ENCODE assay signal across 8 cellular contexts in genomic region chr14:103716899-103717411, GRCh38. TPM values are rescaled to one million over a fixed set of nuclear protein-coding genes. Genes with fewer than 3 reads are reported as not detected.
DNase-seq lines count a peak whose midpoint lies in the region; ATAC-seq and TF ChIP-seq lines count a peak whose summit lies in the region.

No MANE protein-coding gene starts in this region.

- H3K9me3 ChIP-seq in BE2C = no peaks in the 10 kb centered on the region
- H3K9me3 ChIP-seq in KOPT-K1 (ENCODE audit: insufficient read depth, low read length, poor library complexity, severe bottlenecking) = no peaks in the 10 kb centered on the region

- H3K27me3 ChIP-seq in BE2C = no peaks in the 10 kb centered on the region

- peak overlapping the region; percentile 45 for H3K27ac Mint-ChIP-seq in chondrocyte (ENCODE audit: unreplicated experiment)
- H3K27ac Mint-ChIP-seq in natural killer cell treated with Interleukin-12 subunit alpha and Interleukin-12 subunit beta and Interleukin-15 and Interleukin-18, amount 100 ng/mL, for 72 hours = peak overlapping the region in 1 of 2 donors; percentile 61

- peak overlapping the region; percentile 76 for H3K4me3 ChIP-seq in BE2C (ENCODE audit: low read depth, low read length)

- no peaks in the 10 kb centered on the region for H3K27me3 Mint-ChIP-seq in chondrocyte (ENCODE audit: low read depth)
- no peaks in the 10 kb centered on the region for H3K27me3 Mint-ChIP-seq in natural killer cell treated with Interleukin-12 subunit alpha and Interleukin-12 subunit beta and Interleukin-15 and Interleukin-18, amount 100 ng/mL, for 72 hours

- no peaks in the 10 kb centered on the region for H3K9me3 Mint-ChIP-seq in chondrocyte (ENCODE audit: low read depth)
- H3K9me3 Mint-ChIP-seq in natural killer cell treated with Interleukin-12 subunit alpha and Interleukin-12 subunit beta and Interleukin-15 and Interleukin-18, amount 100 ng/mL, for 72 hours = no peaks in the 10 kb centered on the region

- peak overlapping the region; percentile 62 for H3K27ac ChIP-seq in KOPT-K1 (ENCODE audit: low read depth, low read length, poor library complexity, severe bottlenecking)

- TF ChIP-seq POLR2A in GM18505 (IDR thresholded peaks at IDR 0.05; ENCODE audit: borderline replicate concordance, extremely low read depth, insufficient read depth, insufficient read length) = no peak

- no peak for TF ChIP-seq CTCF in BE2C (IDR thresholded peaks at IDR 0.05; ENCODE audit: low read depth, low read length)
- peak; percentile 13 for TF ChIP-seq CTCF in chondrocyte (IDR thresholded peaks at IDR 0.05)

- peaks cover 2% of the 10 kb centered on the region for H3K36me3 Mint-ChIP-seq in chondrocyte (ENCODE audit: low read depth)
- no peaks in the 10 kb centered on the region for H3K36me3 Mint-ChIP-seq in natural killer cell treated with Interleukin-12 subunit alpha and Interleukin-12 subunit beta and Interleukin-15 and Interleukin-18, amount 100 ng/mL, for 72 hours

- H3K4me3 Mint-ChIP-seq in chondrocyte (ENCODE audit: unreplicated experiment) = peak overlapping the region; percentile 75
- H3K4me3 Mint-ChIP-seq in natural killer cell treated with Interleukin-12 subunit alpha and Interleukin-12 subunit beta and Interleukin-15 and Interleukin-18, amount 100 ng/mL, for 72 hours = peak overlapping the region; percentile 98

- H3K4me1 Mint-ChIP-seq in chondrocyte (ENCODE audit: low read depth) = peaks cover 63% of the 10 kb centered on the region
- peaks cover 8 to 25% of the 10 kb centered on the region in 2 donors for H3K4me1 Mint-ChIP-seq in natural killer cell treated with Interleukin-12 subunit alpha and Interleukin-12 subunit beta and Interleukin-15 and Interleukin-18, amount 100 ng/mL, for 72 hours (ENCODE audit: low read depth in 2 of 2)

- ATAC-seq in natural killer cell treated with Interleukin-12 subunit alpha and Interleukin-12 subunit beta and Interleukin-15 and Interleukin-18, amount 100 ng/mL, for 72 hours = no peak
- no peak for ATAC-seq in GM18505 (IDR thresholded peaks at IDR 0.05; ENCODE audit: unreplicated experiment)

- peaks cover 5% of the 10 kb centered on the region; the same call in 1 of the 2 replicates for H3K36me3 ChIP-seq in BE2C
- peaks cover 26% of the 10 kb centered on the region for H3K36me3 ChIP-seq in KOPT-K1 (ENCODE audit: insufficient read depth, low read length)

- H3K4me1 ChIP-seq in BE2C = no peaks in the 10 kb centered on the region; the same call in 1 of the 2 replicates

- DNase-seq in BE2C = no peak
- no peak for DNase-seq in chondrocyte (ENCODE audit: low spot score)
- DNase-seq in natural killer cell treated with Interleukin-12 subunit alpha and Interleukin-12 subunit beta and Interleukin-15 and Interleukin-18, amount 100 ng/mL, for 72 hours (ENCODE audit: low spot score) = no peak
- DNase-seq in SIG-M5 (lab: John Stamatoyannopoulos, UW) = no peak
- DNase-seq in NCI-H128 (lab: John Stamatoyannopoulos, UW; ENCODE audit: unreplicated experiment) = no peak
- DNase-seq in islet precursor cell = no peak

RNA-seq across cellular contexts. Expression of gene ZFYVE21, which starts 1.3 kb away (rescaled TPM):
- polyA plus RNA-seq in BE2C (2012; ENCODE audit: insufficient read depth, insufficient read length, low read depth) = 41.4 TPM
- total RNA-seq in chondrocyte = 68.6 to 84.3 TPM (median 68.6 TPM) in 3 replicates
- 10 to 100 TPM; 13.0 to 22.0 TPM for total RNA-seq in natural killer cell treated with Interleukin-12 subunit alpha and Interleukin-12 subunit beta and Interleukin-15 and Interleukin-18, amount 100 ng/mL, for 72 hours

RNA-seq across cellular contexts. Expression of gene XRCC3, which starts 1.7 kb away (rescaled TPM):
- polyA plus RNA-seq in BE2C (2012; ENCODE audit: insufficient read depth, insufficient read length, low read depth) = 14.1 TPM
- 3.4 to 9.9 TPM (median 6.6 TPM) in 3 replicates for total RNA-seq in chondrocyte
- total RNA-seq in natural killer cell treated with Interleukin-12 subunit alpha and Interleukin-12 subunit beta and Interleukin-15 and Interleukin-18, amount 100 ng/mL, for 72 hours = 100 to 1,000 TPM in 1 of 2 donors, 10 to 100 TPM in 1; 37.3 to 112 TPM
